In genomic region chr13:50080856-50081105, GRCh38 we compare ENCODE assay signal across 8 cellular contexts.
DNase-seq lines count a peak whose midpoint lies in the region; ATAC-seq and TF ChIP-seq lines count a peak whose summit lies in the region.

No MANE protein-coding gene starts in this region.

- no peaks in the 10 kb centered on the region for H3K27me3 ChIP-seq in DND-41 (ENCODE audit: insufficient read depth, low read length, poor library complexity)
- H3K27me3 ChIP-seq in KMS-11 (ENCODE audit: insufficient read depth, low read depth), result no peaks in the 10 kb centered on the region
- no peaks in the 10 kb centered on the region for H3K27me3 ChIP-seq in mononuclear cell (ENCODE audit: insufficient read depth, low read length)

- peak; percentile 1 for ATAC-seq in DND-41 (ENCODE audit: insufficient read depth, low read depth)

- H3K4me3 ChIP-seq in DND-41 (ENCODE audit: low read depth in 1 of 2, low read length in 2 of 2), result peak overlapping the region; percentile 58 to 90
- H3K4me3 ChIP-seq in KMS-11 (IDR thresholded peaks at IDR 0.05; ENCODE audit: insufficient read depth, low read depth, low read length), result no peak overlapping the region
- H3K4me3 ChIP-seq in mononuclear cell (ENCODE audit: low read length), result peak overlapping the region; percentile 75

- H3K27ac ChIP-seq in DND-41 (ENCODE audit: low read length) (peak overlapping the region; percentile 96), KMS-11 (peak overlapping the region; percentile 95), caudate nucleus (ENCODE audit: low read depth, low read length) (peak overlapping the region; percentile 82)

- H3K4me1 ChIP-seq in DND-41 (ENCODE audit: insufficient read depth, low read length), result peaks cover 56% of the 10 kb centered on the region
- peaks cover 44% of the 10 kb centered on the region for H3K4me1 ChIP-seq in KMS-11 (ENCODE audit: low read depth, poor library complexity, severe bottlenecking)
- H3K4me1 ChIP-seq in mononuclear cell (ENCODE audit: insufficient read depth, low read length), result peaks cover 34% of the 10 kb centered on the region

- DNase-seq in DND-41 (no peak), caudate nucleus (lab: John Stamatoyannopoulos, UW) (peak in 1 of 61 donors; percentile 4), NCI-H1105 treated with DMSO at 0.1 percent for 48 hours (lab: John Stamatoyannopoulos, UW) (no peak), OCI-M2 (lab: John Stamatoyannopoulos, UW; ENCODE audit: unreplicated experiment) (no peak), SKM-1 treated with dmso at 0.1 percent for 144 hours (lab: John Stamatoyannopoulos, UW; ENCODE audit: unreplicated experiment) (no peak), activated gamma-delta T cell (lab: John Stamatoyannopoulos, UW) (no peak)

- peaks cover 31% of the 10 kb centered on the region for H3K36me3 ChIP-seq in DND-41 (ENCODE audit: insufficient read depth, low read length)
- H3K36me3 ChIP-seq in KMS-11 (ENCODE audit: insufficient read depth), result no peaks in the 10 kb centered on the region

- TF ChIP-seq CTCF in DND-41 (IDR thresholded peaks at IDR 0.05; ENCODE audit: borderline replicate concordance, extremely low read depth, low read length, poor library complexity, severe bottlenecking) (no peak), KMS-11 (conservative IDR thresholded peaks at IDR 0.05; ENCODE audit: low read depth, low read length) (no peak)

- no peaks in the 10 kb centered on the region for H3K9me3 ChIP-seq in DND-41 (ENCODE audit: insufficient read depth, low read length, severe bottlenecking)
- H3K9me3 ChIP-seq in mononuclear cell (ENCODE audit: low read depth, low read length), result no peaks in the 10 kb centered on the region

- H3K4me2 ChIP-seq in DND-41 (ENCODE audit: insufficient read depth, low read length) (peak overlapping the region; percentile 75), KMS-11 (peak overlapping the region; percentile 91; the same call in 1 of the 2 replicates)

- no peak overlapping the region for H2AFZ ChIP-seq in DND-41 (ENCODE audit: low read depth, low read length)
- no peak overlapping the region for H2AFZ ChIP-seq in KMS-11 (ENCODE audit: low read depth)

- H4K20me1 ChIP-seq in DND-41 (ENCODE audit: insufficient read depth, low read length) (peaks cover 51% of the 10 kb centered on the region), KMS-11 (ENCODE audit: insufficient read depth) (peaks cover 41% of the 10 kb centered on the region)

- H3K79me2 ChIP-seq in DND-41 (ENCODE audit: insufficient read depth, low read length) (peaks cover 97% of the 10 kb centered on the region), KMS-11 (ENCODE audit: insufficient read depth, low read depth) (peaks cover 82% of the 10 kb centered on the region)

- peak overlapping the region; percentile 95 for H3K9ac ChIP-seq in DND-41 (ENCODE audit: low read depth, low read length)
- peak overlapping the region; percentile 98 for H3K9ac ChIP-seq in KMS-11
